ENCODE assay signal across 21 cellular contexts in genomic region chr10:128568491-128568890, GRCh38.
"Had no signal": no experiment of that assay in that cellular context is flagged by ENCODE, and none has a peak within 500 bp of the region (broad histone marks: within the 10 kb centered on the region; RNA-seq: fewer than 3 reads in every experiment).

No MANE protein-coding gene starts in this region.

- H3K27me3 ChIP-seq: sigmoid colon, vagina had no signal

- H3K4me1 Mint-ChIP-seq: memory B cell; natural killer cell; stimulated activated memory B cell treated with anti-CD40 and anti-IgM and Interleukin-4, amounts not matched to agents 10 μg/mL and 1 μg/mL and 100 μg/mL, for 72 hours had no signal

- H3K36me3 Mint-ChIP-seq: memory B cell; natural killer cell; stimulated activated memory B cell treated with anti-CD40 and anti-IgM and Interleukin-4, amounts not matched to agents 10 μg/mL and 1 μg/mL and 100 μg/mL, for 72 hours had no signal

- H3K27ac ChIP-seq: dorsolateral prefrontal cortex, esophagus squamous epithelium, prostate gland, sigmoid colon, skin epidermis, spleen, suprapubic skin, transverse colon, vagina had no signal

- H3K27me3 Mint-ChIP-seq: memory B cell; stimulated activated memory B cell treated with anti-CD40 and anti-IgM and Interleukin-4, amounts not matched to agents 10 μg/mL and 1 μg/mL and 100 μg/mL, for 72 hours had no signal

- H3K4me3 Mint-ChIP-seq: memory B cell; natural killer cell; neural crest cell; stimulated activated memory B cell treated with anti-CD40 and anti-IgM and Interleukin-4, amounts not matched to agents 10 μg/mL and 1 μg/mL and 100 μg/mL, for 72 hours had no signal

- H3K9me3 Mint-ChIP-seq: natural killer cell; neural crest cell; stimulated activated memory B cell treated with anti-CD40 and anti-IgM and Interleukin-4, amounts not matched to agents 10 μg/mL and 1 μg/mL and 100 μg/mL, for 72 hours had no signal

- H3K27ac Mint-ChIP-seq: memory B cell; natural killer cell; stimulated activated memory B cell treated with anti-CD40 and anti-IgM and Interleukin-4, amounts not matched to agents 10 μg/mL and 1 μg/mL and 100 μg/mL, for 72 hours had no signal

- DNase-seq: cerebellar nuclear complex; dorsolateral prefrontal cortex; effector CD4-positive, alpha-beta T cell; esophagus squamous epithelium; foreskin melanocyte; natural killer cell; nucleus accumbens; right cardiac atrium; sigmoid colon; spleen; stimulated activated CD4-positive, alpha-beta T cell treated with anti-CD3 and anti-CD28 coated beads, Interleukin-4, amount 100 ng/mL, for 4 hours; stimulated activated naive CD8-positive, alpha-beta T cell treated with anti-CD3 and anti-CD28 coated beads, Interleukin-15, Interleukin-2, amounts not matched to agents 100 U/mL and 50 U/mL, for 24 hours; transverse colon had no signal

- H3K4me1 ChIP-seq: esophagus squamous epithelium, spleen, transverse colon, vagina had no signal

- H3K9me3 ChIP-seq: prostate gland, sigmoid colon, spleen, suprapubic skin, transverse colon, vagina had no signal

- H3K36me3 ChIP-seq: esophagus squamous epithelium, prostate gland, sigmoid colon, spleen, suprapubic skin, transverse colon, vagina had no signal

- H3K4me3 ChIP-seq: dorsolateral prefrontal cortex, esophagus squamous epithelium, lung, prostate gland, sigmoid colon, skin epidermis, spleen, suprapubic skin, transverse colon, vagina had no signal
